ENCODE assay signal across 2 cellular contexts in the genomic region with DNA sequence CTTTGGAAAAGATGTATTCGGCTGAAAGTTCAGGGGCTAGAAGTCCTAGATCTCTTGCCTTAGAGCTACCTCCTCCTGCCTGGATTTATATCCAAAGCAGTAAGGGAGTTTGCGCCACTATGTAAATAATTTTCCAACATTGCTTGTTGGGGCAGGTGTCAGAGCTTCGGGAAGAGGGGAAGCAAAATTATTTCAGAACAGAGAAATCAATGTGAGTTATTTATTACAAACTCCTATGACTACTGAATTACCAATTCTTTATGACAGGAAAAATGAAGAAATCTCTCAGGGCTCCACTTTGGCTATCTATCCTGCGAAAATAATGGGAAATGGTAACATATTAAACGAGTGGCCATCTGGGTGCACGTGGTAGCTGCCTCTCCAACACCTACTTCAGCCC.
A peak's percentile ranks its signal among the peaks of the same experiment; 100 is the strongest.
TF ChIP-seq lines count a peak whose summit lies in the region.

A gene with protein sequence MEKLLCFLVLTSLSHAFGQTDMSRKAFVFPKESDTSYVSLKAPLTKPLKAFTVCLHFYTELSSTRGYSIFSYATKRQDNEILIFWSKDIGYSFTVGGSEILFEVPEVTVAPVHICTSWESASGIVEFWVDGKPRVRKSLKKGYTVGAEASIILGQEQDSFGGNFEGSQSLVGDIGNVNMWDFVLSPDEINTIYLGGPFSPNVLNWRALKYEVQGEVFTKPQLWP (minus strand): TSS at position 61 of the 400 bp plus-strand sequence. CDS start 104 bp downstream, outside the sequence.

TF ChIP-seq in liver, 16 proteins besides CTCF, POLR2A, EP300 and RAD21:
- TF ChIP-seq TAF1 (conservative IDR thresholded peaks at IDR 0.05) (peak; percentile 28), GABPA (IDR thresholded peaks at IDR 0.05 in 1 of 2, conservative IDR thresholded peaks at IDR 0.05 in 1 of 2) (no peak), FOXA2 (IDR thresholded peaks at IDR 0.05) (peak; percentile 20), JUND (IDR thresholded peaks at IDR 0.05) (peak in 1 of 2 donors; percentile 67), FOXA1 (IDR thresholded peaks at IDR 0.05) (peak; percentile 41), HNF4A (conservative IDR thresholded peaks at IDR 0.05) (peak; percentile 30 to 59), HNF4G (IDR thresholded peaks at IDR 0.05) (no peak), SP1 (IDR thresholded peaks at IDR 0.05) (peak; percentile 55), REST (IDR thresholded peaks at IDR 0.05) (peak; percentile 49), ATF3 (IDR thresholded peaks at IDR 0.05) (no peak), EGR1 (IDR thresholded peaks at IDR 0.05; ENCODE audit: low read depth in 2 of 2) (peak in 1 of 2 donors; percentile 53), RXRA (IDR thresholded peaks at IDR 0.05) (peak; percentile 52 to 84), YY1 (IDR thresholded peaks at IDR 0.05) (no peak), MAX (IDR thresholded peaks at IDR 0.05) (peak; percentile 86), NR2F2 (IDR thresholded peaks at IDR 0.05) (no peak), ZBTB33 (IDR thresholded peaks at IDR 0.05) (peak; percentile 60)

TF ChIP-seq in HepG2, 621 proteins besides CTCF, POLR2A, EP300 and RAD21:
- TF ChIP-seq ZNF24 (IDR thresholded peaks at IDR 0.05) (no peak), JUNB (CRISPR knock-in tag; IDR thresholded peaks at IDR 0.05; ENCODE audit: borderline replicate concordance) (no peak), ZNF101 (CRISPR knock-in tag; IDR thresholded peaks at IDR 0.05; ENCODE audit: borderline replicate concordance, low read depth) (no peak), ZNF615 (CRISPR knock-in tag; IDR thresholded peaks at IDR 0.05; ENCODE audit: borderline replicate concordance) (no peak), ZNF432 (CRISPR knock-in tag; IDR thresholded peaks at IDR 0.05; ENCODE audit: borderline replicate concordance) (no peak), ATF5 (CRISPR knock-in tag; IDR thresholded peaks at IDR 0.05; ENCODE audit: low read depth) (no peak), PREB (CRISPR knock-in tag; IDR thresholded peaks at IDR 0.05) (no peak), CEBPZ (IDR thresholded peaks at IDR 0.05; ENCODE audit: low read length) (no peak), PHF20 (CRISPR knock-in tag; IDR thresholded peaks at IDR 0.05) (no peak), CREB3 (CRISPR knock-in tag; IDR thresholded peaks at IDR 0.05) (no peak), NR1H2 (CRISPR knock-in tag; IDR thresholded peaks at IDR 0.05; ENCODE audit: borderline replicate concordance, low read depth) (no peak), NFE2L2 (IDR thresholded peaks at IDR 0.05; ENCODE audit: low read length) (no peak), BORCS8-MEF2B (CRISPR knock-in tag; IDR thresholded peaks at IDR 0.05) (no peak)
- TF ChIP-seq, protein P1, sequence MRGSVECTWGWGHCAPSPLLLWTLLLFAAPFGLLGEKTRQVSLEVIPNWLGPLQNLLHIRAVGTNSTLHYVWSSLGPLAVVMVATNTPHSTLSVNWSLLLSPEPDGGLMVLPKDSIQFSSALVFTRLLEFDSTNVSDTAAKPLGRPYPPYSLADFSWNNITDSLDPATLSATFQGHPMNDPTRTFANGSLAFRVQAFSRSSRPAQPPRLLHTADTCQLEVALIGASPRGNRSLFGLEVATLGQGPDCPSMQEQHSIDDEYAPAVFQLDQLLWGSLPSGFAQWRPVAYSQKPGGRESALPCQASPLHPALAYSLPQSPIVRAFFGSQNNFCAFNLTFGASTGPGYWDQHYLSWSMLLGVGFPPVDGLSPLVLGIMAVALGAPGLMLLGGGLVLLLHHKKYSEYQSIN (CRISPR knock-in tag; IDR thresholded peaks at IDR 0.05; ENCODE audit: borderline replicate concordance): no peak
- TF ChIP-seq, protein P2, sequence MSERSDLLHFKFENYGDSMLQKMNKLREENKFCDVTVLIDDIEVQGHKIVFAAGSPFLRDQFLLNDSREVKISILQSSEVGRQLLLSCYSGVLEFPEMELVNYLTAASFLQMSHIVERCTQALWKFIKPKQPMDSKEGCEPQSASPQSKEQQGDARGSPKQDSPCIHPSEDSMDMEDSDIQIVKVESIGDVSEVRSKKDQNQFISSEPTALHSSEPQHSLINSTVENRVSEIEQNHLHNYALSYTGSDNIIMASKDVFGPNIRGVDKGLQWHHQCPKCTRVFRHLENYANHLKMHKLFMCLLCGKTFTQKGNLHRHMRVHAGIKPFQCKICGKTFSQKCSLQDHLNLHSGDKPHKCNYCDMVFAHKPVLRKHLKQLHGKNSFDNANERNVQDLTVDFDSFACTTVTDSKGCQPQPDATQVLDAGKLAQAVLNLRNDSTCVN (CRISPR knock-in tag; IDR thresholded peaks at IDR 0.05; ENCODE audit: borderline replicate concordance): no peak
- TF ChIP-seq, protein P3, sequence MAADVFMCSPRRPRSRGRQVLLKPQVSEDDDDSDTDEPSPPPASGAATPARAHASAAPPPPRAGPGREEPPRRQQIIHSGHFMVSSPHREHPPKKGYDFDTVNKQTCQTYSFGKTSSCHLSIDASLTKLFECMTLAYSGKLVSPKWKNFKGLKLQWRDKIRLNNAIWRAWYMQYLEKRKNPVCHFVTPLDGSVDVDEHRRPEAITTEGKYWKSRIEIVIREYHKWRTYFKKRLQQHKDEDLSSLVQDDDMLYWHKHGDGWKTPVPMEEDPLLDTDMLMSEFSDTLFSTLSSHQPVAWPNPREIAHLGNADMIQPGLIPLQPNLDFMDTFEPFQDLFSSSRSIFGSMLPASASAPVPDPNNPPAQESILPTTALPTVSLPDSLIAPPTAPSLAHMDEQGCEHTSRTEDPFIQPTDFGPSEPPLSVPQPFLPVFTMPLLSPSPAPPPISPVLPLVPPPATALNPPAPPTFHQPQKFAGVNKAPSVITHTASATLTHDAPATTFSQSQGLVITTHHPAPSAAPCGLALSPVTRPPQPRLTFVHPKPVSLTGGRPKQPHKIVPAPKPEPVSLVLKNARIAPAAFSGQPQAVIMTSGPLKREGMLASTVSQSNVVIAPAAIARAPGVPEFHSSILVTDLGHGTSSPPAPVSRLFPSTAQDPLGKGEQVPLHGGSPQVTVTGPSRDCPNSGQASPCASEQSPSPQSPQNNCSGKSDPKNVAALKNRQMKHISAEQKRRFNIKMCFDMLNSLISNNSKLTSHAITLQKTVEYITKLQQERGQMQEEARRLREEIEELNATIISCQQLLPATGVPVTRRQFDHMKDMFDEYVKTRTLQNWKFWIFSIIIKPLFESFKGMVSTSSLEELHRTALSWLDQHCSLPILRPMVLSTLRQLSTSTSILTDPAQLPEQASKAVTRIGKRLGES (CRISPR knock-in tag; IDR thresholded peaks at IDR 0.05; ENCODE audit: borderline replicate concordance): no peak
TF ChIP-seq in HepG2: peak in this region for 0.
